In genomic region chr10:87927091-87927490, GRCh38 we compare ENCODE assay signal across 1 cellular context.
TF ChIP-seq lines count a peak whose summit lies in the region.

No MANE protein-coding gene starts in this region.

TF ChIP-seq in IMR-90, 13 proteins besides CTCF, POLR2A, EP300 and RAD21:
- TF ChIP-seq MAFK (IDR thresholded peaks at IDR 0.05; ENCODE audit: low read depth, low read length) (no peak), BHLHE40 (IDR thresholded peaks at IDR 0.05; ENCODE audit: low read depth, low read length) (no peak), SMC3 (IDR thresholded peaks at IDR 0.05; ENCODE audit: low read depth, low read length) (no peak), CHD1 (IDR thresholded peaks at IDR 0.05; ENCODE audit: low read depth, low read length) (no peak), NFE2L2 (IDR thresholded peaks at IDR 0.05; ENCODE audit: low read depth, low read length) (no peak), ELK1 (IDR thresholded peaks at IDR 0.05; ENCODE audit: borderline replicate concordance, low read depth, low read length) (no peak), FOS (IDR thresholded peaks at IDR 0.05; ENCODE audit: low read depth, low read length) (no peak), RCOR1 (IDR thresholded peaks at IDR 0.05; ENCODE audit: insufficient replicate concordance, low read length) (no peak), CEBPB (IDR thresholded peaks at IDR 0.05; ENCODE audit: low read depth, low read length) (no peak), RFX5 (IDR thresholded peaks at IDR 0.05; ENCODE audit: low read depth, low read length) (no peak), MAZ (IDR thresholded peaks at IDR 0.05; ENCODE audit: borderline replicate concordance, low read depth, low read length) (no peak), MXI1 (IDR thresholded peaks at IDR 0.05; ENCODE audit: borderline replicate concordance, low read depth, low read length) (no peak), USF2 (IDR thresholded peaks at IDR 0.05; ENCODE audit: low read depth, low read length) (no peak)
